Comparison of ENCODE assay signal across 23 cellular contexts in genomic region chr15:26365077-26365476, GRCh38.
"Had no signal": no experiment of that assay in that cellular context is flagged by ENCODE, and none has a peak within 500 bp of the region (broad histone marks: within the 10 kb centered on the region; RNA-seq: fewer than 3 reads in every experiment).

No MANE protein-coding gene starts in this region.

- DNase-seq: IMR-90, Karpas-422, KG1, MG63, NCI-H1092 treated with DMSO at 0.1 percent for 48 hours, NCI-H1436, NCI-H187, NCI-H2029, NCI-H2081 treated with DMSO at 0.1 percent for 48 hours, NCI-H2171, NCI-H226, NCI-H446, NCI-H510A, NCI-H524 treated with DMSO at 0.1 percent for 48 hours, NCI-H69, NCI-H774, Right ventricle myocardium superior, RPMI8226, SIG-M5, SW 1271, T-cell had no signal

- H3K27ac ChIP-seq: SJSA1, SK-N-MC had no signal

- H3K36me3 ChIP-seq: MG63, SJSA1 had no signal

- H3K36me3 Mint-ChIP-seq: T-cell had no signal

- H3K4me3 ChIP-seq: MG63, SJSA1, SK-N-MC had no signal

- H3K27ac Mint-ChIP-seq: T-cell had no signal

- H3K9me3 ChIP-seq: MG63, SJSA1 had no signal

- ATAC-seq: T-cell had no signal

- H3K4me1 Mint-ChIP-seq: T-cell had no signal

- H3K4me1 ChIP-seq: SJSA1 had no signal

- H3K27me3 Mint-ChIP-seq: T-cell had no signal

- H3K27me3 ChIP-seq: MG63, SJSA1 had no signal

- H3K4me3 Mint-ChIP-seq: T-cell had no signal
